In the genomic region with DNA sequence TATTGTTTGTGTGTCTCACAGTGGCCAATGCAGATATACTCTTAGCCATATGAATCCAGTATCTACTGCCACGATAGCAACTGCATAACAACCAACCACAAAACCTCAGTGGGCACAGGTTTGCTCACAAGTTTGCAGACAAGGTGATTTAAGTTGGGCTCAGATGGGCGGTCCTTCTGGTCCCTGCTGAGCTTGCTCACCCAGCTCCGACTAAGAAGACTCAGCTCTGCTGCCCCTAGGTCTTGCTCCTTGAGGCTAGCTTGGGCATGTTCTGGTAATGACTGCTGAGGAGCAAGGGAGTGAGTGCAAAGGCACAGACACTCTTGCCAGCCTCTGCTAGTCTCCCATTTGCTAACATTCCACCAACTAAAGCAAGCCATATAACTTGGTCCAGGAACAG, we compare ENCODE assay signal across 1 cellular context.
TF ChIP-seq lines count a peak whose summit lies in the region.

No MANE protein-coding gene starts in this region.

TF ChIP-seq in GM12878, 131 proteins besides CTCF, POLR2A, EP300 and RAD21:
- TF ChIP-seq IKZF2 (IDR thresholded peaks at IDR 0.05): no peak
- TF ChIP-seq, protein P1, sequence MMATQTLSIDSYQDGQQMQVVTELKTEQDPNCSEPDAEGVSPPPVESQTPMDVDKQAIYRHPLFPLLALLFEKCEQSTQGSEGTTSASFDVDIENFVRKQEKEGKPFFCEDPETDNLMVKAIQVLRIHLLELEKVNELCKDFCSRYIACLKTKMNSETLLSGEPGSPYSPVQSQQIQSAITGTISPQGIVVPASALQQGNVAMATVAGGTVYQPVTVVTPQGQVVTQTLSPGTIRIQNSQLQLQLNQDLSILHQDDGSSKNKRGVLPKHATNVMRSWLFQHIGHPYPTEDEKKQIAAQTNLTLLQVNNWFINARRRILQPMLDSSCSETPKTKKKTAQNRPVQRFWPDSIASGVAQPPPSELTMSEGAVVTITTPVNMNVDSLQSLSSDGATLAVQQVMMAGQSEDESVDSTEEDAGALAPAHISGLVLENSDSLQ (IDR thresholded peaks at IDR 0.05): no peak
- TF ChIP-seq, protein P2, sequence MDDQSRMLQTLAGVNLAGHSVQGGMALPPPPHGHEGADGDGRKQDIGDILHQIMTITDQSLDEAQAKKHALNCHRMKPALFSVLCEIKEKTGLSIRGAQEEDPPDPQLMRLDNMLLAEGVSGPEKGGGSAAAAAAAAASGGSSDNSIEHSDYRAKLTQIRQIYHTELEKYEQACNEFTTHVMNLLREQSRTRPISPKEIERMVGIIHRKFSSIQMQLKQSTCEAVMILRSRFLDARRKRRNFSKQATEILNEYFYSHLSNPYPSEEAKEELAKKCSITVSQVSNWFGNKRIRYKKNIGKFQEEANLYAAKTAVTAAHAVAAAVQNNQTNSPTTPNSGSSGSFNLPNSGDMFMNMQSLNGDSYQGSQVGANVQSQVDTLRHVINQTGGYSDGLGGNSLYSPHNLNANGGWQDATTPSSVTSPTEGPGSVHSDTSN (IDR thresholded peaks at IDR 0.05; ENCODE audit: insufficient replicate concordance, low read depth, low read length): no peak
- no peak for TF ChIP-seq SPI1 (IDR thresholded peaks at IDR 0.05; ENCODE audit: borderline replicate concordance, insufficient read depth, low read depth, low read length)
